10 cellular contexts compared by ENCODE assay signal in genomic region chr13:99434258-99434788, GRCh38.
DNase-seq lines count a peak whose midpoint lies in the region; ATAC-seq, FAIRE-seq and TF ChIP-seq lines count a peak whose summit lies in the region.
"Had no signal": no experiment of that assay in that cellular context is flagged by ENCODE, and none has a peak within 500 bp of the region (broad histone marks: within the 10 kb centered on the region; RNA-seq: fewer than 3 reads in every experiment).

No MANE protein-coding gene starts in this region.

- intact Hi-C loops in colonic mucosa (cut with DNase I): no loop called here
- intact Hi-C loops in left ventricle myocardium inferior (cut with micrococcal nuclease): no loop called here
- intact Hi-C loops in kidney (cut with DNase I): loop anchor here (10.0 kb wide), 1 partner anchor 260 kb away; no protein-coding TSS in a partner anchor

- FAIRE-seq in kidney (lab: Jason Lieb, UNC): no peak

- no peaks in the 10 kb centered on the region for H3K4me1 ChIP-seq in colonic mucosa
- H3K4me1 ChIP-seq in left ventricle myocardium inferior: peaks cover 15% of the 10 kb centered on the region
- peaks cover 0 to 8% of the 10 kb centered on the region in 2 donors for H3K4me1 ChIP-seq in kidney (ENCODE audit: control insufficient read depth in 1 of 2, insufficient read depth in 1 of 2, low read depth in 1 of 2, low read length in 2 of 2)

- TF ChIP-seq CTCF in colonic mucosa (IDR thresholded peaks at IDR 0.05) (no peak), left ventricle myocardium inferior (IDR thresholded peaks at IDR 0.05; ENCODE audit: borderline replicate concordance) (no peak), kidney (IDR thresholded peaks at IDR 0.05; ENCODE audit: borderline replicate concordance, extremely low read depth, insufficient read depth) (no peak)

- H3K9me3 ChIP-seq in colonic mucosa: no peaks in the 10 kb centered on the region
- H3K9me3 ChIP-seq in left ventricle myocardium inferior (replicated peaks): no peaks in the 10 kb centered on the region
- H3K9me3 ChIP-seq in kidney (ENCODE audit: control insufficient read depth in 1 of 2, low read length in 2 of 2): no peaks in the 10 kb centered on the region
- H3K9me3 ChIP-seq: neutrophil had no signal

- no peak overlapping the region for H3K4me3 ChIP-seq in colonic mucosa
- H3K4me3 ChIP-seq in left ventricle myocardium inferior: no peak overlapping the region
- no peak overlapping the region for H3K4me3 ChIP-seq in kidney (ENCODE audit: low read length in 2 of 2)

- no peaks in the 10 kb centered on the region for H3K36me3 ChIP-seq in colonic mucosa
- no peaks in the 10 kb centered on the region for H3K36me3 ChIP-seq in left ventricle myocardium inferior
- H3K36me3 ChIP-seq in kidney (ENCODE audit: control insufficient read depth in 1 of 2, insufficient read depth in 2 of 2, low read length in 2 of 2): no peaks in the 10 kb centered on the region
- H3K36me3 ChIP-seq: neutrophil had no signal

- H3K9ac ChIP-seq in colonic mucosa (ENCODE audit: low read depth in 2 of 2, low read length in 2 of 2): no peak overlapping the region
- no peak overlapping the region for H3K9ac ChIP-seq in kidney (ENCODE audit: low read length in 2 of 2)

- peak; percentile 83 for DNase-seq in activated CD4-positive, alpha-beta T cell treated with anti-CD3 and anti-CD28 coated beads for 4 hours
- DNase-seq in colonic mucosa: no peak
- peak; percentile 69 for DNase-seq in stimulated activated CD8-positive, alpha-beta memory T cell treated with anti-CD3 and anti-CD28 coated beads, Interleukin-12 subunit alpha, Interleukin-12 subunit beta, amount 100 ng/mL, for 1 hour (ENCODE audit: low read depth)
- no peak for DNase-seq in NCI-H82 treated with DMSO at 0.1 percent for 48 hours (lab: John Stamatoyannopoulos, UW; ENCODE audit: unreplicated experiment)
- no peak for DNase-seq in left ventricle myocardium inferior
- DNase-seq in kidney: no peak
- DNase-seq: RPMI8226 had no signal

- H3K27ac ChIP-seq in colonic mucosa (peak overlapping the region; percentile 30), left ventricle myocardium inferior (replicated peaks) (no peak overlapping the region), kidney (ENCODE audit: low read depth in 2 of 2, low read length in 2 of 2) (no peak overlapping the region)
- H3K27ac ChIP-seq: neutrophil had no signal

- ATAC-seq in GM19023 (IDR thresholded peaks at IDR 0.05; ENCODE audit: unreplicated experiment): peak; percentile 17
- ATAC-seq in HG02981 (IDR thresholded peaks at IDR 0.05; ENCODE audit: unreplicated experiment): no peak

- H3K27me3 ChIP-seq in colonic mucosa: no peaks in the 10 kb centered on the region
- peaks cover 5% of the 10 kb centered on the region for H3K27me3 ChIP-seq in left ventricle myocardium inferior (ENCODE audit: low read depth)

Comparison
In these comparisons a context has a peak if more than half of its experiments do, and no peak if none do; other contexts are left out.
1. DNase-seq: peak in activated CD4-positive, alpha-beta T cell treated with anti-CD3 and anti-CD28 coated beads for 4 hours (2 of 2) and stimulated activated CD8-positive, alpha-beta memory T cell treated with anti-CD3 and anti-CD28 coated beads, Interleukin-12 subunit alpha, Interleukin-12 subunit beta, amount 100 ng/mL, for 1 hour (single experiment); none in colonic mucosa (single experiment), NCI-H82 treated with DMSO at 0.1 percent for 48 hours (single experiment), left ventricle myocardium inferior (single experiment) and kidney (single experiment).